Comparison of ENCODE assay signal across 23 cellular contexts in the genomic region with DNA sequence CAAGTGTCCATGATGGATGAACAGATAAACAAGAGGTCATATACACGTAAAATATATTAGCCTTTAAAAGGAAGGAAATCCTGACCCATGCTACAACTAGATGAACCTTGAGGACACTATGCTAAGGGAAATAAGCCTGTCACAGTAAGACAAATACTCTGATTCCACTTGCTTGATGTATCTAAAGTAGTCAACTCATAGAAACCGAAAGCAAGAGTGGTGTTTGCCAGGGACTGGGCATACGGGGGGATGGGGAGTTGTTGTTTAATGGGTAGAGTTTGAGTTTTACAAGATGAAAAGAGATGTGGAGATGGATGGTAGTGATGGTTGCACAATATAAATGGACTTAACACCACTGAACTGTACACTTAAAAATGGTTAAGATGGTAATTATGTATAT.
"Had no signal": no experiment of that assay in that cellular context is flagged by ENCODE, and none has a peak within 500 bp of the region (broad histone marks: within the 10 kb centered on the region; RNA-seq: fewer than 3 reads in every experiment).

No MANE protein-coding gene starts in this region.

- H3K27ac Mint-ChIP-seq: naive thymus-derived CD4-positive, alpha-beta T cell; nephron; neural progenitor cell; stimulated activated effector memory CD8-positive, alpha-beta T cell treated with anti-CD3 and anti-CD28 coated beads, Interleukin-12 subunit alpha, Interleukin-12 subunit beta, amount 100 ng/mL, for 72 hours; type B pancreatic cell had no signal

- H3K4me2 ChIP-seq: neural progenitor cell, smooth muscle cell had no signal

- H2AFZ ChIP-seq: neural progenitor cell had no signal

- H3K9me3 ChIP-seq: gastrocnemius medialis, prostate gland, right atrium auricular region, stomach, testis, tibial artery had no signal

- H3K9ac ChIP-seq: neural progenitor cell had no signal

- DNase-seq: cortex of kidney; dorsolateral prefrontal cortex; effector CD4-positive, alpha-beta T cell; foreskin fibroblast; gastrocnemius medialis; head of caudate nucleus; mesendoderm; midbrain; naive thymus-derived CD4-positive, alpha-beta T cell; nucleus accumbens; stimulated activated CD4-positive, alpha-beta T cell treated with anti-CD3 and anti-CD28 coated beads, Interleukin-2, amount 100 ng/mL, for 24 hours; stimulated activated CD4-positive, alpha-beta T cell treated with anti-CD3 and anti-CD28 coated beads, Interleukin-4, amount 100 ng/mL, for 24 hours; stimulated activated naive CD4-positive, alpha-beta T cell treated with Interleukin-2 at 50 U/mL for 16 hours; stomach; testis; tibial artery had no signal

- H3K4me3 ChIP-seq: dorsolateral prefrontal cortex, gastrocnemius medialis, neural progenitor cell, prostate gland, right atrium auricular region, smooth muscle cell, stomach, testis, tibial artery had no signal

- H3K27ac ChIP-seq: dorsolateral prefrontal cortex, gastrocnemius medialis, neural progenitor cell, prostate gland, right atrium auricular region, stomach, testis, tibial artery had no signal

- H3K4me1 ChIP-seq: gastrocnemius medialis, neural progenitor cell, prostate gland, right atrium auricular region, testis, tibial artery had no signal

- H3K27me3 ChIP-seq: dorsolateral prefrontal cortex, gastrocnemius medialis, neural progenitor cell, right atrium auricular region, stomach, testis, tibial artery had no signal

- H3K36me3 ChIP-seq: gastrocnemius medialis, neural progenitor cell, prostate gland, right atrium auricular region had no signal

- H3K36me3 Mint-ChIP-seq: naive thymus-derived CD4-positive, alpha-beta T cell; neural progenitor cell; stimulated activated effector memory CD8-positive, alpha-beta T cell treated with anti-CD3 and anti-CD28 coated beads, Interleukin-12 subunit alpha, Interleukin-12 subunit beta, amount 100 ng/mL, for 72 hours; type B pancreatic cell had no signal

- H3K4me3 Mint-ChIP-seq: naive thymus-derived CD4-positive, alpha-beta T cell; nephron; neural progenitor cell; stimulated activated effector memory CD8-positive, alpha-beta T cell treated with anti-CD3 and anti-CD28 coated beads, Interleukin-12 subunit alpha, Interleukin-12 subunit beta, amount 100 ng/mL, for 72 hours; type B pancreatic cell had no signal

- H3K9me3 Mint-ChIP-seq: naive thymus-derived CD4-positive, alpha-beta T cell; nephron; neural progenitor cell; stimulated activated effector memory CD8-positive, alpha-beta T cell treated with anti-CD3 and anti-CD28 coated beads, Interleukin-12 subunit alpha, Interleukin-12 subunit beta, amount 100 ng/mL, for 72 hours; type B pancreatic cell had no signal

- H3K4me1 Mint-ChIP-seq: naive thymus-derived CD4-positive, alpha-beta T cell; nephron; stimulated activated effector memory CD8-positive, alpha-beta T cell treated with anti-CD3 and anti-CD28 coated beads, Interleukin-12 subunit alpha, Interleukin-12 subunit beta, amount 100 ng/mL, for 72 hours had no signal
